15 cellular contexts compared by ENCODE assay signal in genomic region chr2:96523659-96524481, GRCh38. TPM values are rescaled to one million over a fixed set of nuclear protein-coding genes. Genes with fewer than 3 reads are reported as not detected.
A peak's percentile ranks its signal among the peaks of the same experiment; 100 is the strongest.
DNase-seq lines count a peak whose midpoint lies in the region; ATAC-seq and TF ChIP-seq lines count a peak whose summit lies in the region.
"Had no signal": no experiment of that assay in that cellular context is flagged by ENCODE, and none has a peak within 500 bp of the region (broad histone marks: within the 10 kb centered on the region; RNA-seq: fewer than 3 reads in every experiment).

No MANE protein-coding gene starts in this region.

- 74% methylated on average over 11 of the region's 11 CpGs for WGBS in esophagus muscularis mucosa

- no peak for TF ChIP-seq EP300 in esophagus muscularis mucosa (IDR thresholded peaks at IDR 0.05)

- peak overlapping the region; percentile 92 for H3K4me2 ChIP-seq in BLaER1

- DNase-seq in GM04504 (ENCODE audit: low read depth) (peak; percentile 96), left kidney (ENCODE audit: low read depth, low spot score) (peak; percentile 61), NCI-H1048 (lab: John Stamatoyannopoulos, UW) (no peak), kidney glomerular epithelial cell (lab: John Stamatoyannopoulos, UW) (no peak), esophagus muscularis mucosa (ENCODE audit: extremely low spot score) (no peak), globus pallidus (ENCODE audit: low spot score) (no peak)
- no peak for DNase-seq in activated CD8-positive, alpha-beta T cell treated with anti-CD3 and anti-CD28 coated beads for 36 hours
- DNase-seq: cerebellar nuclear complex, NCI-H1436 treated with DMSO at 0.1 percent for 48 hours, NCI-H526 treated with DMSO at 0.1 percent for 48 hours, stomach had no signal

- H3K36me3 Mint-ChIP-seq in activated CD8-positive, alpha-beta T cell treated with anti-CD3 and anti-CD28 coated beads for 36 hours (ENCODE audit: low read depth), result no peaks in the 10 kb centered on the region
- H3K36me3 Mint-ChIP-seq: IgD-negative memory B cell had no signal

- peaks cover 41% of the 10 kb centered on the region for H3K4me1 Mint-ChIP-seq in activated CD8-positive, alpha-beta T cell treated with anti-CD3 and anti-CD28 coated beads for 36 hours (ENCODE audit: low read depth)

- POLR2A ChIA-PET in activated CD8-positive, alpha-beta T cell treated with anti-CD3 and anti-CD28 coated beads for 36 hours (lab: Charles Lee), result interaction anchor here (23.0 kb wide), 1 partner anchor 23 kb away, joined by 438 read pairs; the partner anchor contains the start of gene ARID5A

- H3K4me1 ChIP-seq in BLaER1 (peaks cover 62% of the 10 kb centered on the region), esophagus muscularis mucosa (peaks cover 16 to 24% (median 23%) of the 10 kb centered on the region in 4 donors)

- CTCF ChIA-PET in activated CD8-positive, alpha-beta T cell treated with anti-CD3 and anti-CD28 coated beads for 36 hours (lab: Charles Lee), result interaction anchor here (1.0 to 13.5 kb wide), 3 partner anchors 14 to 30 kb away, joined by 4 to 91 read pairs (median 4); no protein-coding TSS in a partner anchor

- no peaks in the 10 kb centered on the region for H3K27me3 Mint-ChIP-seq in activated CD8-positive, alpha-beta T cell treated with anti-CD3 and anti-CD28 coated beads for 36 hours

- H3K27ac ChIP-seq in BLaER1 (no peak overlapping the region), esophagus muscularis mucosa (replicated peaks in 1 of 4) (no peak overlapping the region)
- H3K27ac ChIP-seq: stomach had no signal

- H3K9me3 Mint-ChIP-seq in activated CD8-positive, alpha-beta T cell treated with anti-CD3 and anti-CD28 coated beads for 36 hours, result no peaks in the 10 kb centered on the region
- H3K9me3 Mint-ChIP-seq: IgD-negative memory B cell had no signal

- H3K9me3 ChIP-seq in BLaER1, result peaks cover 14% of the 10 kb centered on the region
- no peaks in the 10 kb centered on the region for H3K9me3 ChIP-seq in esophagus muscularis mucosa
- H3K9me3 ChIP-seq: stomach had no signal

- H3K36me3 ChIP-seq in BLaER1 (no peaks in the 10 kb centered on the region), esophagus muscularis mucosa (no peaks in the 10 kb centered on the region)
- H3K36me3 ChIP-seq: stomach had no signal

- H3K27me3 ChIP-seq in BLaER1 (no peaks in the 10 kb centered on the region), esophagus muscularis mucosa (no peaks in the 10 kb centered on the region)
- H3K27me3 ChIP-seq: stomach had no signal

- H3K27ac Mint-ChIP-seq in activated CD8-positive, alpha-beta T cell treated with anti-CD3 and anti-CD28 coated beads for 36 hours, result peak overlapping the region; percentile 61

- peak overlapping the region; percentile 7 for H3K4me3 Mint-ChIP-seq in activated CD8-positive, alpha-beta T cell treated with anti-CD3 and anti-CD28 coated beads for 36 hours

- H3K9ac ChIP-seq in BLaER1, result no peak overlapping the region

- intact Hi-C loops in activated CD8-positive, alpha-beta T cell treated with anti-CD3 and anti-CD28 coated beads for 36 hours (cut with micrococcal nuclease), result no loop called here
- intact Hi-C loops in esophagus muscularis mucosa (cut with DNase I), result no loop called here

- no peak for TF ChIP-seq CTCF in activated CD8-positive, alpha-beta T cell treated with anti-CD3 and anti-CD28 coated beads for 36 hours (IDR thresholded peaks at IDR 0.05)
- no peak for TF ChIP-seq CTCF in esophagus muscularis mucosa (IDR thresholded peaks at IDR 0.05)

- ATAC-seq in activated CD8-positive, alpha-beta T cell treated with anti-CD3 and anti-CD28 coated beads for 36 hours, result peak; percentile 1
- ATAC-seq: Right ventricle myocardium inferior had no signal

- TF ChIP-seq POLR2A in esophagus muscularis mucosa (IDR thresholded peaks at IDR 0.05; ENCODE audit: low read depth), result no peak

- H3K4me3 ChIP-seq in BLaER1, result no peak overlapping the region
- H3K4me3 ChIP-seq in esophagus muscularis mucosa, result no peak overlapping the region
- H3K4me3 ChIP-seq: stomach had no signal

- H4K20me1 ChIP-seq in BLaER1, result no peaks in the 10 kb centered on the region

RNA-seq across cellular contexts. Expression of gene ARID5A, which starts 12.7 kb away (rescaled TPM):
- total RNA-seq in activated CD8-positive, alpha-beta T cell treated with anti-CD3 and anti-CD28 coated beads for 36 hours, result 10 to 100 TPM; 61.5 to 64.3 TPM
- 100 to 1,000 TPM in 1 of 4 donors, 10 to 100 TPM in 3; 26.2 to 238 (median 70.7) TPM for total RNA-seq in esophagus muscularis mucosa

RNA-seq across cellular contexts. Expression of gene NEURL3, which starts 18.7 kb away (rescaled TPM):
- total RNA-seq in activated CD8-positive, alpha-beta T cell treated with anti-CD3 and anti-CD28 coated beads for 36 hours, result under 1 TPM in 1 of 2 experiments, not detected in 1; 0.25 TPM
- not detected for total RNA-seq in esophagus muscularis mucosa
- total RNA-seq: fibroblast of lung had no signal

Comparison
In these comparisons a context has a peak if more than half of its experiments do, and no peak if none do; other contexts are left out.
1. DNase-seq: peak in GM04504 (single experiment) and left kidney (single experiment); none in activated CD8-positive, alpha-beta T cell treated with anti-CD3 and anti-CD28 coated beads for 36 hours (single experiment), NCI-H1048 (single experiment), kidney glomerular epithelial cell (single experiment), esophagus muscularis mucosa (single experiment) and globus pallidus (single experiment).